ENCODE assay signal across 2 cellular contexts in genomic region chr19:12754465-12755196, GRCh38.
TF ChIP-seq lines count a peak whose summit lies in the region.

No MANE protein-coding gene starts in this region.

TF ChIP-seq in SK-N-SH, 30 proteins besides CTCF, POLR2A, EP300 and RAD21 (continued from another document):
- TF ChIP-seq NRF1 (IDR thresholded peaks at IDR 0.05; ENCODE audit: low read depth, low read length), result no peak
- TF ChIP-seq NFIC (IDR thresholded peaks at IDR 0.05; ENCODE audit: borderline replicate concordance), result no peak

TF ChIP-seq in SK-N-SH treated with all-trans-retinoic acid at 6 μM for 48 hours, 23 proteins besides CTCF, POLR2A, EP300 and RAD21 (continued from another document):
- no peak for TF ChIP-seq CREB5 (CRISPR knock-in tag; IDR thresholded peaks at IDR 0.05; ENCODE audit: low read depth)
- no peak for TF ChIP-seq ARNTL (CRISPR knock-in tag; IDR thresholded peaks at IDR 0.05; ENCODE audit: borderline replicate concordance, low read depth)
- no peak for TF ChIP-seq POU6F1 (CRISPR knock-in tag; IDR thresholded peaks at IDR 0.05; ENCODE audit: borderline replicate concordance, low read depth)
- no peak for TF ChIP-seq OSR1 (CRISPR knock-in tag; IDR thresholded peaks at IDR 0.05)
- no peak for TF ChIP-seq RARB (CRISPR knock-in tag; IDR thresholded peaks at IDR 0.05)
TF ChIP-seq in SK-N-SH treated with all-trans-retinoic acid at 6 μM for 48 hours: peak in this region for 0.
